ENCODE assay signal across 23 cellular contexts in the genomic region with DNA sequence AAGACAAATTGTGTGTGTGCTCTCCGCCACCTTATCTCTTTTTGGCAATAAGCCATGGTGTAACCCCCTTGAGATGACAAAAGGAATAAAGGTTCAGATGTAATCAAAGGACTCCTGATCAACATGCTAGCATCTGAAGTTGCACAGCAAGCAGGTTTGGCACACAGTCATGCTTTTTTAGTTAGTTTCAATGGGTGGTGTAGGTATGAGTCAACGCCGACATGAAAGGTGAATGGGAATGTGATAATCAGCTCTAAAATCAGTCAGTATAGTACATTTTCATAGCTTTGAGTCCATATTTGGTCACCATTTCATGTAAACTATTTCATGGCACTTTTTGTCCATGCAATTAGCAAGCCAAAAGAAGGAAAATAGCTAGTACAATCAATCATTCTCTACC. TPM values are rescaled to one million over a fixed set of nuclear protein-coding genes. Genes with fewer than 3 reads are reported as not detected.
"Had no signal": no experiment of that assay in that cellular context is flagged by ENCODE, and none has a peak within 500 bp of the region (broad histone marks: within the 10 kb centered on the region; RNA-seq: fewer than 3 reads in every experiment).

No MANE protein-coding gene starts in this region.

- FAIRE-seq: endothelial cell of umbilical vein, frontal cortex, islet of Langerhans, urothelium cell line had no signal

- H3K27me3 ChIP-seq: heart right ventricle had no signal

- H3K4me3 ChIP-seq: coronary artery, heart right ventricle, mucosa of descending colon, spleen had no signal

- H3K27ac ChIP-seq: coronary artery, heart right ventricle, spleen had no signal

- H3K4me1 ChIP-seq: heart right ventricle, spleen had no signal

- ATAC-seq: heart right ventricle; left lobe of liver; mucosa of descending colon; naive thymus-derived CD8-positive, alpha-beta T cell; sciatic nerve had no signal

- DNase-seq: effector CD4-positive, alpha-beta T cell; endodermal cell; heart right ventricle; hypothalamus; mucosa of descending colon; naive thymus-derived CD8-positive, alpha-beta T cell; posterior cingulate gyrus; spleen; stimulated activated CD4-positive, alpha-beta T cell treated with anti-CD3 and anti-CD28 coated beads, Interleukin-15, amount 100 ng/mL, for 24 hours; stimulated activated CD4-positive, alpha-beta T cell treated with anti-CD3 and anti-CD28 coated beads, Interleukin-1b, Interleukin-23, amount 100 ng/mL, for 48 hours; stimulated activated naive CD4-positive, alpha-beta T cell treated with Interleukin-2 at 50 U/mL for 16 hours had no signal

- H3K9me3 ChIP-seq: heart right ventricle, mucosa of descending colon, spleen had no signal

- H3K36me3 ChIP-seq: heart right ventricle, spleen had no signal

RNA-seq across cellular contexts. Expression of gene ETNPPL, which starts 50.4 kb away (rescaled TPM):
- total RNA-seq: dermis microvascular lymphatic vessel endothelial cell; endothelial cell of umbilical vein; lower leg skin; mucosa of descending colon; naive thymus-derived CD8-positive, alpha-beta T cell; osteocyte; skeletal muscle tissue had no signal
- polyA plus RNA-seq: endothelial cell of umbilical vein; esophagus; naive thymus-derived CD8-positive, alpha-beta T cell had no signal
